14 cellular contexts compared by ENCODE assay signal in genomic region chr6:166029506-166029905, GRCh38.
A peak's percentile ranks its signal among the peaks of the same experiment; 100 is the strongest.
DNase-seq lines count a peak whose midpoint lies in the region; ATAC-seq and TF ChIP-seq lines count a peak whose summit lies in the region.
"Had no signal": no experiment of that assay in that cellular context is flagged by ENCODE, and none has a peak within 500 bp of the region (broad histone marks: within the 10 kb centered on the region; RNA-seq: fewer than 3 reads in every experiment).

No MANE protein-coding gene starts in this region.

- TF ChIP-seq CTCF in WERI-Rb-1 (IDR thresholded peaks at IDR 0.05; ENCODE audit: low read depth, low read length) = no peak

- peaks cover 68% of the 10 kb centered on the region for H3K27me3 ChIP-seq in WERI-Rb-1 (ENCODE audit: insufficient read depth, low read depth, severe bottlenecking)

- H3K27me3 Mint-ChIP-seq in activated naive CD8-positive, alpha-beta T cell treated with anti-CD3 and anti-CD28 coated beads, Interleukin-2, amount 10 ng/mL, durations not matched to agents 7 days and 5 days = peaks cover 2% of the 10 kb centered on the region
- peaks cover 3% of the 10 kb centered on the region for H3K27me3 Mint-ChIP-seq in activated naive CD8-positive, alpha-beta T cell treated with anti-CD3 and anti-CD28 coated beads for 36 hours
- H3K27me3 Mint-ChIP-seq in stimulated activated naive B cell treated with anti-CD40 and anti-IgM and Interleukin-4, amounts not matched to agents 10 μg/mL and 1 μg/mL and 100 μg/mL, for 72 hours = peaks cover 3 to 5% of the 10 kb centered on the region in 2 donors

- no peak for DNase-seq in activated naive CD8-positive, alpha-beta T cell treated with anti-CD3 and anti-CD28 coated beads, Interleukin-2, amount 10 ng/mL, durations not matched to agents 7 days and 5 days
- no peak for DNase-seq in activated naive CD8-positive, alpha-beta T cell treated with anti-CD3 and anti-CD28 coated beads for 36 hours
- peak; percentile 24 for DNase-seq in HCEC 1CT
- peak; percentile 69 for DNase-seq in SHP77 treated with DMSO at 0.1 percent for 48 hours (lab: John Stamatoyannopoulos, UW)
- DNase-seq in stimulated activated naive B cell treated with anti-CD40 and anti-IgM and Interleukin-4, amounts not matched to agents 10 μg/mL and 1 μg/mL and 100 μg/mL, for 72 hours = no peak
- no peak for DNase-seq in activated CD8-positive, alpha-beta memory T cell treated with anti-CD3 and anti-CD28 coated beads, Interleukin-2, amount 50 U/mL, for 4 hours
- no peak for DNase-seq in NCI-H1048 (lab: John Stamatoyannopoulos, UW)
- no peak for DNase-seq in WERI-Rb-1
- DNase-seq: activated T-cell treated with anti-CD3 and anti-CD28 coated beads, Interleukin-2, amount 50 U/mL, for 72 hours; endodermal cell; stimulated activated CD4-positive, alpha-beta T cell treated with anti-CD3 and anti-CD28 coated beads, Interleukin-15, amount 100 ng/mL, for 24 hours; SW 1271 had no signal

- H3K36me3 Mint-ChIP-seq in activated naive CD8-positive, alpha-beta T cell treated with anti-CD3 and anti-CD28 coated beads, Interleukin-2, amount 10 ng/mL, durations not matched to agents 7 days and 5 days = no peaks in the 10 kb centered on the region
- no peaks in the 10 kb centered on the region for H3K36me3 Mint-ChIP-seq in activated naive CD8-positive, alpha-beta T cell treated with anti-CD3 and anti-CD28 coated beads for 36 hours
- no peaks in the 10 kb centered on the region for H3K36me3 Mint-ChIP-seq in stimulated activated naive B cell treated with anti-CD40 and anti-IgM and Interleukin-4, amounts not matched to agents 10 μg/mL and 1 μg/mL and 100 μg/mL, for 72 hours

- H3K36me3 ChIP-seq in WERI-Rb-1 = no peaks in the 10 kb centered on the region

- ATAC-seq in activated naive CD8-positive, alpha-beta T cell treated with anti-CD3 and anti-CD28 coated beads, Interleukin-2, amount 10 ng/mL, durations not matched to agents 7 days and 5 days (ENCODE audit: low read depth) = peak; percentile 26
- ATAC-seq in stimulated activated naive B cell treated with anti-CD40 and anti-IgM and Interleukin-4, amounts not matched to agents 10 μg/mL and 1 μg/mL and 100 μg/mL, for 72 hours (replicated peaks) = peak; percentile 31 to 73

- POLR2A ChIA-PET in activated naive CD8-positive, alpha-beta T cell treated with anti-CD3 and anti-CD28 coated beads, Interleukin-2, amount 10 ng/mL, durations not matched to agents 7 days and 5 days (lab: Charles Lee) = no interaction called here

- no peak overlapping the region for H3K27ac ChIP-seq in WERI-Rb-1
- H3K27ac ChIP-seq: HL-60, parathyroid adenoma had no signal

- H3K9me3 Mint-ChIP-seq in activated naive CD8-positive, alpha-beta T cell treated with anti-CD3 and anti-CD28 coated beads, Interleukin-2, amount 10 ng/mL, durations not matched to agents 7 days and 5 days = no peaks in the 10 kb centered on the region
- no peaks in the 10 kb centered on the region for H3K9me3 Mint-ChIP-seq in activated naive CD8-positive, alpha-beta T cell treated with anti-CD3 and anti-CD28 coated beads for 36 hours
- peaks cover 2 to 5% of the 10 kb centered on the region in 2 donors for H3K9me3 Mint-ChIP-seq in stimulated activated naive B cell treated with anti-CD40 and anti-IgM and Interleukin-4, amounts not matched to agents 10 μg/mL and 1 μg/mL and 100 μg/mL, for 72 hours
- H3K9me3 Mint-ChIP-seq: activated T-cell treated with anti-CD3 and anti-CD28 coated beads, Interleukin-2, amount 50 U/mL, for 72 hours had no signal

- no peak overlapping the region for H3K27ac Mint-ChIP-seq in activated naive CD8-positive, alpha-beta T cell treated with anti-CD3 and anti-CD28 coated beads, Interleukin-2, amount 10 ng/mL, durations not matched to agents 7 days and 5 days
- no peak overlapping the region for H3K27ac Mint-ChIP-seq in activated naive CD8-positive, alpha-beta T cell treated with anti-CD3 and anti-CD28 coated beads for 36 hours
- no peak overlapping the region for H3K27ac Mint-ChIP-seq in stimulated activated naive B cell treated with anti-CD40 and anti-IgM and Interleukin-4, amounts not matched to agents 10 μg/mL and 1 μg/mL and 100 μg/mL, for 72 hours
- H3K27ac Mint-ChIP-seq: endodermal cell had no signal

- H3K4me1 Mint-ChIP-seq in activated naive CD8-positive, alpha-beta T cell treated with anti-CD3 and anti-CD28 coated beads, Interleukin-2, amount 10 ng/mL, durations not matched to agents 7 days and 5 days = no peaks in the 10 kb centered on the region
- H3K4me1 Mint-ChIP-seq in activated naive CD8-positive, alpha-beta T cell treated with anti-CD3 and anti-CD28 coated beads for 36 hours = no peaks in the 10 kb centered on the region
- H3K4me1 Mint-ChIP-seq in stimulated activated naive B cell treated with anti-CD40 and anti-IgM and Interleukin-4, amounts not matched to agents 10 μg/mL and 1 μg/mL and 100 μg/mL, for 72 hours = peaks cover 0 to 2% of the 10 kb centered on the region in 2 donors

- H3K4me3 Mint-ChIP-seq in activated naive CD8-positive, alpha-beta T cell treated with anti-CD3 and anti-CD28 coated beads, Interleukin-2, amount 10 ng/mL, durations not matched to agents 7 days and 5 days = no peak overlapping the region
- no peak overlapping the region for H3K4me3 Mint-ChIP-seq in activated naive CD8-positive, alpha-beta T cell treated with anti-CD3 and anti-CD28 coated beads for 36 hours
- H3K4me3 Mint-ChIP-seq in stimulated activated naive B cell treated with anti-CD40 and anti-IgM and Interleukin-4, amounts not matched to agents 10 μg/mL and 1 μg/mL and 100 μg/mL, for 72 hours = no peak overlapping the region
- H3K4me3 Mint-ChIP-seq: activated T-cell treated with anti-CD3 and anti-CD28 coated beads, Interleukin-2, amount 50 U/mL, for 72 hours; endodermal cell had no signal

- H3K4me3 ChIP-seq in WERI-Rb-1 (ENCODE audit: low read depth, low read length) = no peak overlapping the region

- no peaks in the 10 kb centered on the region for H3K9me3 ChIP-seq in WERI-Rb-1 (ENCODE audit: severe bottlenecking)

Comparison
In these comparisons a context has a peak if more than half of its experiments do, and no peak if none do; other contexts are left out.
1. DNase-seq: peak in HCEC 1CT (single experiment) and SHP77 treated with DMSO at 0.1 percent for 48 hours (single experiment); none in activated naive CD8-positive, alpha-beta T cell treated with anti-CD3 and anti-CD28 coated beads, Interleukin-2, amount 10 ng/mL, durations not matched to agents 7 days and 5 days (single experiment), activated naive CD8-positive, alpha-beta T cell treated with anti-CD3 and anti-CD28 coated beads for 36 hours (single experiment), stimulated activated naive B cell treated with anti-CD40 and anti-IgM and Interleukin-4, amounts not matched to agents 10 μg/mL and 1 μg/mL and 100 μg/mL, for 72 hours (single experiment), activated CD8-positive, alpha-beta memory T cell treated with anti-CD3 and anti-CD28 coated beads, Interleukin-2, amount 50 U/mL, for 4 hours (single experiment), NCI-H1048 (single experiment) and WERI-Rb-1 (single experiment).